14 cellular contexts compared by ENCODE assay signal in genomic region chr7:19557726-19558470, GRCh38.
DNase-seq lines count a peak whose midpoint lies in the region; ATAC-seq and TF ChIP-seq lines count a peak whose summit lies in the region.
"Had no signal": no experiment of that assay in that cellular context is flagged by ENCODE, and none has a peak within 500 bp of the region (broad histone marks: within the 10 kb centered on the region; RNA-seq: fewer than 3 reads in every experiment).

No MANE protein-coding gene starts in this region.

- H3K9ac ChIP-seq in mammary epithelial cell (ENCODE audit: insufficient read depth, low read length) (no peak overlapping the region), mesenchymal stem cell (ENCODE audit: low read length) (no peak overlapping the region)

- H2AK5ac ChIP-seq in mesenchymal stem cell (ENCODE audit: low read length, severe bottlenecking), result no peak overlapping the region

- H2BK120ac ChIP-seq in mesenchymal stem cell (ENCODE audit: low read depth, low read length), result no peak overlapping the region

- H3K4me2 ChIP-seq in mammary epithelial cell (ENCODE audit: insufficient read depth, low read depth, low read length) (peak overlapping the region; percentile 46), mesenchymal stem cell (ENCODE audit: low read length, poor library complexity, severe bottlenecking) (no peak overlapping the region)

- H4K20me1 ChIP-seq in mammary epithelial cell (ENCODE audit: insufficient read depth, low read length), result no peaks in the 10 kb centered on the region

- TF ChIP-seq EP300 in suprapubic skin (IDR thresholded peaks at IDR 0.05), result no peak

- no peaks in the 10 kb centered on the region for H3K36me3 ChIP-seq in mammary epithelial cell (ENCODE audit: insufficient read depth, low read length)
- H3K36me3 ChIP-seq in mesenchymal stem cell (ENCODE audit: control insufficient read depth in 1 of 2, insufficient read depth in 2 of 2, low read depth in 1 of 2, low read length in 2 of 2), result no peaks in the 10 kb centered on the region
- no peaks in the 10 kb centered on the region for H3K36me3 ChIP-seq in suprapubic skin

- H4K91ac ChIP-seq in mesenchymal stem cell (ENCODE audit: low read length), result no peak overlapping the region

- no TSS peak for BruUV-seq in mammary epithelial cell (replicated peaks; lab: Mats Ljungman, UMichigan)

- no peak overlapping the region for H3K14ac ChIP-seq in mesenchymal stem cell (ENCODE audit: low read length in 2 of 2)

- no peak overlapping the region for H2BK5ac ChIP-seq in mesenchymal stem cell (ENCODE audit: low read depth, low read length, poor library complexity, severe bottlenecking)

- no peak for TF ChIP-seq CTCF in mammary epithelial cell (conservative IDR thresholded peaks at IDR 0.05 in 1 of 2, IDR thresholded peaks at IDR 0.05 in 1 of 2; ENCODE audit: extremely low read depth in 1 of 2, insufficient read depth in 1 of 2, low read depth in 1 of 2, low read length in 2 of 2)
- TF ChIP-seq CTCF in suprapubic skin (IDR thresholded peaks at IDR 0.05), result no peak

- in situ Hi-C loops in mammary epithelial cell (cut with MboI; ENCODE audit: low sequenced_read_pairs in 2 of 2), result no loop called here

- no peak overlapping the region for H3K4me3 ChIP-seq in mammary epithelial cell (replicated peaks in 1 of 3; ENCODE audit: insufficient read depth in 1 of 3, low read depth in 2 of 3, low read length in 3 of 3)
- H3K4me3 ChIP-seq in mesenchymal stem cell (ENCODE audit: insufficient read depth in 1 of 2, low read depth in 1 of 2, low read length in 2 of 2), result no peak overlapping the region
- no peak overlapping the region for H3K4me3 ChIP-seq in suprapubic skin

- no peak for TF ChIP-seq POLR2A in suprapubic skin (IDR thresholded peaks at IDR 0.05)

- 95% methylated on average over 3 of the region's 3 CpGs for WGBS in mammary epithelial cell (ENCODE audit: low coverage, missing lambda C conversion rate)
- 96% methylated on average over 3 of the region's 3 CpGs for WGBS in mesenchymal stem cell
- WGBS in suprapubic skin, result 86% methylated on average over 3 of the region's 3 CpGs

- H3K27me3 ChIP-seq in mammary epithelial cell (ENCODE audit: insufficient read depth, low read length) (no peaks in the 10 kb centered on the region), mesenchymal stem cell (ENCODE audit: control insufficient read depth in 1 of 2, insufficient read depth in 1 of 2, low read length in 2 of 2) (no peaks in the 10 kb centered on the region), suprapubic skin (no peaks in the 10 kb centered on the region)

- CTCF ChIA-PET in mammary epithelial cell (lab: Charles Lee; ENCODE audit: low non-redundant PET), result no interaction called here

- no peaks in the 10 kb centered on the region for H3K79me1 ChIP-seq in mesenchymal stem cell (replicated peaks; ENCODE audit: low read length, poor library complexity, severe bottlenecking)

- no peaks in the 10 kb centered on the region for H3K79me2 ChIP-seq in mammary epithelial cell (ENCODE audit: insufficient read depth, low read length)

- no peak overlapping the region for H3K23ac ChIP-seq in mesenchymal stem cell (ENCODE audit: low read length in 2 of 2)

- no peak for ATAC-seq in stimulated activated naive CD8-positive, alpha-beta T cell treated with anti-CD3 and anti-CD28 coated beads, Interleukin-15, Interleukin-2, amounts not matched to agents 100 U/mL and 50 U/mL, for 24 hours

- H4K8ac ChIP-seq in mesenchymal stem cell (ENCODE audit: low read length), result no peak overlapping the region

- H3K4ac ChIP-seq in mesenchymal stem cell (ENCODE audit: low read depth in 1 of 2, low read length in 2 of 2), result no peak overlapping the region

- H3K4me1 ChIP-seq in mammary epithelial cell (ENCODE audit: insufficient read depth, low read length) (peaks cover 37% of the 10 kb centered on the region), mesenchymal stem cell (ENCODE audit: control insufficient read depth, insufficient read depth, low read depth, low read length) (no peaks in the 10 kb centered on the region), suprapubic skin (no peaks in the 10 kb centered on the region)

- no peak overlapping the region for H3K18ac ChIP-seq in mesenchymal stem cell (ENCODE audit: low read depth in 1 of 2, low read length in 2 of 2)

- H3K9me3 ChIP-seq in mammary epithelial cell (replicated peaks; ENCODE audit: insufficient read depth, low read length), result no peaks in the 10 kb centered on the region
- H3K9me3 ChIP-seq in mesenchymal stem cell (ENCODE audit: control insufficient read depth, low read length), result no peaks in the 10 kb centered on the region
- no peaks in the 10 kb centered on the region for H3K9me3 ChIP-seq in suprapubic skin

- dilution Hi-C loops in mammary epithelial cell (cut with HindIII; ENCODE audit: low sequenced_read_pairs), result no loop called here

- H3K27ac ChIP-seq in mammary epithelial cell (ENCODE audit: insufficient read depth, low read depth, low read length), result peak overlapping the region; percentile 55
- H3K27ac ChIP-seq in mesenchymal stem cell (ENCODE audit: low read length, poor library complexity, severe bottlenecking), result peak overlapping the region; percentile 33
- no peak overlapping the region for H3K27ac ChIP-seq in suprapubic skin

- intact Hi-C loops in mammary epithelial cell (cut with micrococcal nuclease), result no loop called here

- DNase-seq in ELR (ENCODE audit: low read depth) (peak; percentile 58), NCI-H82 treated with DMSO at 0.1 percent for 48 hours (lab: John Stamatoyannopoulos, UW; ENCODE audit: unreplicated experiment) (peak; percentile 7), mammary epithelial cell (peak; percentile 15), mesenchymal stem cell (no peak), hepatic stellate cell (ENCODE audit: low spot score) (no peak), suprapubic skin (ENCODE audit: low spot score in 2 of 2) (no peak), 8988T (no peak)
- no peak for DNase-seq in stimulated activated naive CD8-positive, alpha-beta T cell treated with anti-CD3 and anti-CD28 coated beads, Interleukin-15, Interleukin-2, amounts not matched to agents 100 U/mL and 50 U/mL, for 24 hours
- DNase-seq: C1 segment of cervical spinal cord, GF-D8, Kasumi-1, NCI-H187 treated with DMSO at 0.1 percent for 48 hours, NCI-H446, NCI-H69 had no signal

- H2BK12ac ChIP-seq in mesenchymal stem cell (ENCODE audit: low read length in 2 of 2), result no peak overlapping the region

- no peak overlapping the region for H2AFZ ChIP-seq in mammary epithelial cell (ENCODE audit: low read depth, low read length)
- no peak overlapping the region for H2AFZ ChIP-seq in mesenchymal stem cell (ENCODE audit: low read depth, low read length)

- no peak overlapping the region for H2BK15ac ChIP-seq in mesenchymal stem cell (ENCODE audit: low read depth, poor library complexity, severe bottlenecking)

Comparison
In these comparisons a context has a peak if more than half of its experiments do, and no peak if none do; other contexts are left out.
1. DNase-seq: peak in ELR (single experiment), NCI-H82 treated with DMSO at 0.1 percent for 48 hours (single experiment) and mammary epithelial cell (single experiment); none in mesenchymal stem cell (single experiment), hepatic stellate cell (single experiment), stimulated activated naive CD8-positive, alpha-beta T cell treated with anti-CD3 and anti-CD28 coated beads, Interleukin-15, Interleukin-2, amounts not matched to agents 100 U/mL and 50 U/mL, for 24 hours (single experiment), suprapubic skin (0 of 2) and 8988T (single experiment).